ENCODE assay signal across 8 cellular contexts in genomic region chr14:23969433-23970282, GRCh38. TPM values are rescaled to one million over a fixed set of nuclear protein-coding genes. Genes with fewer than 3 reads are reported as not detected.
A peak's percentile ranks its signal among the peaks of the same experiment; 100 is the strongest.
DNase-seq lines count a peak whose midpoint lies in the region; ATAC-seq and TF ChIP-seq lines count a peak whose summit lies in the region.
"Not testable (repeated sequence)": the region's sequence is repeated elsewhere in the genome, so short reads cannot be mapped to it uniquely, and the experiment has no call there.

No MANE protein-coding gene starts in this region.

- not testable (repeated sequence) for H3K9me3 ChIP-seq in CD8-positive, alpha-beta T cell (ENCODE audit: low read length); HUES64 (ENCODE audit: insufficient read depth, low read depth, low read length); WERI-Rb-1 (ENCODE audit: severe bottlenecking)

- WGBS in HUES64 = 43% methylated on average over 57 of the region's 65 CpGs

- H3K4me1 Mint-ChIP-seq in CD8-positive, alpha-beta T cell (ENCODE audit: low read depth) = not testable (repeated sequence)
- H3K4me1 Mint-ChIP-seq in naive thymus-derived CD8-positive, alpha-beta T cell = peaks cover 0 to 14% (median 2%) of the 10 kb centered on the region in 4 donors

- not testable (repeated sequence) for H3K36me3 Mint-ChIP-seq in CD8-positive, alpha-beta T cell; activated naive CD4-positive, alpha-beta T cell treated with anti-CD3 and anti-CD28 coated beads, Interleukin-2, amount 50 U/mL, for 72 hours; naive thymus-derived CD8-positive, alpha-beta T cell

- peak; percentile 25 to 74 (median 34) for DNase-seq in CD8-positive, alpha-beta T cell
- DNase-seq in WERI-Rb-1 = peak; percentile 40
- DNase-seq in activated naive CD4-positive, alpha-beta T cell treated with anti-CD3 and anti-CD28 coated beads, Interleukin-2, amount 50 U/mL, for 72 hours (ENCODE audit: low spot score in 2 of 2) = peak; percentile 72 to 75
- DNase-seq in fibroblast of villous mesenchyme (ENCODE audit: low read depth) = not testable (repeated sequence)
- peak in 9 of 10 donors; percentile 23 to 66 (median 48) for DNase-seq in naive thymus-derived CD8-positive, alpha-beta T cell
- peak; percentile 36 to 50 (median 44) for DNase-seq in stimulated activated CD4-positive, alpha-beta T cell treated with anti-CD3 and anti-CD28 coated beads, TNF-alpha, amount 100 ng/mL, for 4 hours (ENCODE audit: low read depth in 3 of 3)

- ATAC-seq in CD8-positive, alpha-beta T cell = peak; percentile 79
- ATAC-seq in GM21717 (IDR thresholded peaks at IDR 0.05; ENCODE audit: unreplicated experiment) = peak; percentile 71
- ATAC-seq in activated naive CD4-positive, alpha-beta T cell treated with anti-CD3 and anti-CD28 coated beads, Interleukin-2, amount 50 U/mL, for 72 hours = peak; percentile 94
- peak; percentile 79 to 92 for ATAC-seq in naive thymus-derived CD8-positive, alpha-beta T cell

- H3K9ac ChIP-seq in HUES64 (ENCODE audit: low read depth, low read length) = not testable (repeated sequence)

- H3K4me1 ChIP-seq in CD8-positive, alpha-beta T cell (ENCODE audit: insufficient read depth, low read length); HUES64 (ENCODE audit: insufficient read depth, low read length): not testable (repeated sequence)

- not testable (repeated sequence) for TF ChIP-seq CTCF in CD8-positive, alpha-beta T cell (IDR thresholded peaks at IDR 0.05); WERI-Rb-1 (IDR thresholded peaks at IDR 0.05; ENCODE audit: low read depth, low read length); fibroblast of villous mesenchyme (IDR thresholded peaks at IDR 0.05; ENCODE audit: insufficient read depth, low read depth, low read length)

- not testable (repeated sequence) for H3K27ac ChIP-seq in CD8-positive, alpha-beta T cell (ENCODE audit: low read depth, low read length); HUES64 (ENCODE audit: low read depth, low read length); WERI-Rb-1

- not testable (repeated sequence) for H3K27ac Mint-ChIP-seq in CD8-positive, alpha-beta T cell; activated naive CD4-positive, alpha-beta T cell treated with anti-CD3 and anti-CD28 coated beads, Interleukin-2, amount 50 U/mL, for 72 hours; naive thymus-derived CD8-positive, alpha-beta T cell

- not testable (repeated sequence) for H3K27me3 ChIP-seq in CD8-positive, alpha-beta T cell (ENCODE audit: insufficient read depth, low read length); HUES64 (ENCODE audit: insufficient read depth, low read length); WERI-Rb-1 (ENCODE audit: insufficient read depth, low read depth, severe bottlenecking)

- intact Hi-C loops in CD8-positive, alpha-beta T cell (cut with DNase I, micrococcal nuclease) = not testable (repeated sequence)

- H3K9me3 Mint-ChIP-seq in CD8-positive, alpha-beta T cell; activated naive CD4-positive, alpha-beta T cell treated with anti-CD3 and anti-CD28 coated beads, Interleukin-2, amount 50 U/mL, for 72 hours; naive thymus-derived CD8-positive, alpha-beta T cell: not testable (repeated sequence)

- POLR2A ChIA-PET in CD8-positive, alpha-beta T cell (lab: Charles Lee); naive thymus-derived CD8-positive, alpha-beta T cell (lab: Charles Lee): not testable (repeated sequence)

- H3K4me3 Mint-ChIP-seq in CD8-positive, alpha-beta T cell = peak overlapping the region; percentile 53
- H3K4me3 Mint-ChIP-seq in naive thymus-derived CD8-positive, alpha-beta T cell = peak overlapping the region in 3 of 10 donors; percentile 28 to 46 (median 45)

- H3K36me3 ChIP-seq in CD8-positive, alpha-beta T cell (ENCODE audit: insufficient read depth, low read length); HUES64 (ENCODE audit: insufficient read depth, low read length); WERI-Rb-1: not testable (repeated sequence)

- CTCF ChIA-PET in CD8-positive, alpha-beta T cell (lab: Charles Lee) = not testable (repeated sequence)

- peak overlapping the region; percentile 39 for H3K4me3 ChIP-seq in CD8-positive, alpha-beta T cell (ENCODE audit: low read depth, low read length)
- H3K4me3 ChIP-seq in HUES64 (ENCODE audit: low read length) = peak overlapping the region; percentile 51
- peak overlapping the region; percentile 29 for H3K4me3 ChIP-seq in WERI-Rb-1 (ENCODE audit: low read depth, low read length)
- H3K4me3 ChIP-seq in fibroblast of villous mesenchyme (ENCODE audit: low read depth, low read length) = peak overlapping the region; percentile 45

- H3K27me3 Mint-ChIP-seq in CD8-positive, alpha-beta T cell (ENCODE audit: low read depth); naive thymus-derived CD8-positive, alpha-beta T cell: not testable (repeated sequence)

RNA-seq across cellular contexts. Expression of gene DHRS4, which starts 16.1 kb away (rescaled TPM):
- 1 to 10 TPM; 6.8 to 7.1 TPM for total RNA-seq in CD8-positive, alpha-beta T cell
- polyA plus RNA-seq in HUES64 (2013, experiment 1 of 2) = 12.3 TPM
- polyA plus RNA-seq in HUES64 (2013, experiment 2 of 2) = 11.9 TPM
- 10 to 100 TPM; 14.8 to 17.6 TPM for total RNA-seq in activated naive CD4-positive, alpha-beta T cell treated with anti-CD3 and anti-CD28 coated beads, Interleukin-2, amount 50 U/mL, for 72 hours
- 38.3 and 39.7 TPM in 2 replicates for total RNA-seq in fibroblast of villous mesenchyme
- 10 to 100 TPM; 15.2 to 16.9 TPM for total RNA-seq in naive thymus-derived CD8-positive, alpha-beta T cell
- 10 to 100 TPM; 28.8 to 37.6 (median 34.9) TPM for polyA plus RNA-seq in naive thymus-derived CD8-positive, alpha-beta T cell

RNA-seq across cellular contexts. Expression of gene DHRS4L2, which starts 19.1 kb away (rescaled TPM):
- 1 to 10 TPM; 7.6 to 8.1 TPM for total RNA-seq in CD8-positive, alpha-beta T cell
- 11.1 TPM for polyA plus RNA-seq in HUES64 (2013, experiment 1 of 2)
- 10.7 TPM for polyA plus RNA-seq in HUES64 (2013, experiment 2 of 2)
- total RNA-seq in activated naive CD4-positive, alpha-beta T cell treated with anti-CD3 and anti-CD28 coated beads, Interleukin-2, amount 50 U/mL, for 72 hours = 10 to 100 TPM; 13.5 to 22.1 TPM
- total RNA-seq in fibroblast of villous mesenchyme = 11.7 and 13.2 TPM in 2 replicates
- total RNA-seq in naive thymus-derived CD8-positive, alpha-beta T cell = 10 to 100 TPM; 15.1 to 17.3 TPM
- polyA plus RNA-seq in naive thymus-derived CD8-positive, alpha-beta T cell = 10 to 100 TPM; 10.9 to 24.0 (median 21.2) TPM
